9 cellular contexts compared by ENCODE assay signal in genomic region chr22:21623402-21623970, GRCh38. TPM values are rescaled to one million over a fixed set of nuclear protein-coding genes. Genes with fewer than 3 reads are reported as not detected.
DNase-seq lines count a peak whose midpoint lies in the region; ATAC-seq and TF ChIP-seq lines count a peak whose summit lies in the region.
"Had no signal": no experiment of that assay in that cellular context is flagged by ENCODE, and none has a peak within 500 bp of the region (broad histone marks: within the 10 kb centered on the region; RNA-seq: fewer than 3 reads in every experiment).

No MANE protein-coding gene starts in this region.

- H3K36me3 ChIP-seq in lower lobe of right lung: peaks cover 46% of the 10 kb centered on the region

- peaks cover 41% of the 10 kb centered on the region for H3K4me1 ChIP-seq in lower lobe of right lung

- peaks cover 7% of the 10 kb centered on the region for H3K36me3 Mint-ChIP-seq in activated naive CD4-positive, alpha-beta T cell treated with anti-CD3 and anti-CD28 coated beads, Interleukin-2, amount 50 U/mL, for 24 hours
- peaks cover 8 to 20% of the 10 kb centered on the region in 2 donors for H3K36me3 Mint-ChIP-seq in activated naive CD4-positive, alpha-beta T cell treated with anti-CD3 and anti-CD28 coated beads, Interleukin-2, amount 50 U/mL, for 72 hours

- DNase-seq in activated naive CD4-positive, alpha-beta T cell treated with anti-CD3 and anti-CD28 coated beads, Interleukin-2, amount 50 U/mL, for 72 hours (ENCODE audit: low spot score in 2 of 2): no peak
- DNase-seq in amygdala (lab: John Stamatoyannopoulos, UW): peak in 34 of 56 donors; percentile 9 to 68 (median 34)
- peak; percentile 45 for DNase-seq in medulla oblongata (ENCODE audit: extremely low spot score)
- DNase-seq in activated CD8-positive, alpha-beta memory T cell treated with anti-CD3 and anti-CD28 coated beads, Interleukin-2, amount 50 U/mL, for 48 hours: no peak
- DNase-seq in lower lobe of right lung: no peak
- DNase-seq: activated effector memory CD4-positive, alpha-beta T cell treated with Interleukin-2 at 50 U/mL for 16 hours had no signal

- H3K27me3 ChIP-seq in lower lobe of right lung (ENCODE audit: low read depth): no peaks in the 10 kb centered on the region

- H3K27ac ChIP-seq in temporal lobe (ENCODE audit: low read depth, low read length): peak overlapping the region; percentile 70
- no peak overlapping the region for H3K27ac ChIP-seq in lower lobe of right lung

- H3K27me3 Mint-ChIP-seq in activated naive CD4-positive, alpha-beta T cell treated with anti-CD3 and anti-CD28 coated beads, Interleukin-2, amount 50 U/mL, for 24 hours: no peaks in the 10 kb centered on the region

- no peaks in the 10 kb centered on the region for H3K9me3 Mint-ChIP-seq in activated naive CD4-positive, alpha-beta T cell treated with anti-CD3 and anti-CD28 coated beads, Interleukin-2, amount 50 U/mL, for 24 hours
- no peaks in the 10 kb centered on the region for H3K9me3 Mint-ChIP-seq in activated naive CD4-positive, alpha-beta T cell treated with anti-CD3 and anti-CD28 coated beads, Interleukin-2, amount 50 U/mL, for 72 hours

- H3K4me1 Mint-ChIP-seq in activated naive CD4-positive, alpha-beta T cell treated with anti-CD3 and anti-CD28 coated beads, Interleukin-2, amount 50 U/mL, for 24 hours: peaks cover 43% of the 10 kb centered on the region

- intact Hi-C loops in lower lobe of right lung (cut with DNase I): no loop called here

- H3K27ac Mint-ChIP-seq in activated naive CD4-positive, alpha-beta T cell treated with anti-CD3 and anti-CD28 coated beads, Interleukin-2, amount 50 U/mL, for 24 hours: peak overlapping the region; percentile 51
- peak overlapping the region in 1 of 2 donors; percentile 87 for H3K27ac Mint-ChIP-seq in activated naive CD4-positive, alpha-beta T cell treated with anti-CD3 and anti-CD28 coated beads, Interleukin-2, amount 50 U/mL, for 72 hours

- H3K4me3 ChIP-seq in lower lobe of right lung: no peak overlapping the region

- ATAC-seq in activated naive CD4-positive, alpha-beta T cell treated with anti-CD3 and anti-CD28 coated beads, Interleukin-2, amount 50 U/mL, for 72 hours: no peak
- no peak for ATAC-seq in lower lobe of right lung
- ATAC-seq in HG02884 (IDR thresholded peaks at IDR 0.05; ENCODE audit: unreplicated experiment): no peak

- no peak for TF ChIP-seq CTCF in lower lobe of right lung (IDR thresholded peaks at IDR 0.05)

- H3K9me3 ChIP-seq in lower lobe of right lung: no peaks in the 10 kb centered on the region

- no peak overlapping the region for H3K4me3 Mint-ChIP-seq in activated naive CD4-positive, alpha-beta T cell treated with anti-CD3 and anti-CD28 coated beads, Interleukin-2, amount 50 U/mL, for 24 hours

RNA-seq across cellular contexts. Expression of gene YDJC, which starts 6.3 kb away (rescaled TPM):
- total RNA-seq in activated naive CD4-positive, alpha-beta T cell treated with anti-CD3 and anti-CD28 coated beads, Interleukin-2, amount 50 U/mL, for 72 hours: 10 to 100 TPM; 26.9 to 47.9 TPM
- 3.9 TPM for total RNA-seq in temporal lobe
- total RNA-seq in lower lobe of right lung: 13.1 TPM

RNA-seq across cellular contexts. Expression of gene CCDC116, which starts 9.1 kb away (rescaled TPM):
- total RNA-seq in activated naive CD4-positive, alpha-beta T cell treated with anti-CD3 and anti-CD28 coated beads, Interleukin-2, amount 50 U/mL, for 72 hours: under 1 TPM in 1 of 2 donors, not detected in 1; 0.54 TPM
- total RNA-seq in temporal lobe: not detected
- total RNA-seq in lower lobe of right lung: 0.41 TPM

RNA-seq across cellular contexts. Expression of gene SDF2L1, which starts 18.6 kb away (rescaled TPM):
- 10 to 100 TPM; 25.3 to 27.8 TPM for total RNA-seq in activated naive CD4-positive, alpha-beta T cell treated with anti-CD3 and anti-CD28 coated beads, Interleukin-2, amount 50 U/mL, for 72 hours
- total RNA-seq in temporal lobe (3.7 TPM), lower lobe of right lung (36.1 TPM)

RNA-seq across cellular contexts. Expression of gene PPIL2, which starts 42.3 kb away (rescaled TPM):
- total RNA-seq in activated naive CD4-positive, alpha-beta T cell treated with anti-CD3 and anti-CD28 coated beads, Interleukin-2, amount 50 U/mL, for 72 hours: 10 to 100 TPM; 33.9 to 50.5 TPM
- total RNA-seq in temporal lobe (21.1 TPM), lower lobe of right lung (38.1 TPM)

RNA-seq across cellular contexts. Expression of gene UBE2L3, which starts 56.0 kb away (rescaled TPM):
- 10 to 100 TPM; 46.1 to 62.5 TPM for total RNA-seq in activated naive CD4-positive, alpha-beta T cell treated with anti-CD3 and anti-CD28 coated beads, Interleukin-2, amount 50 U/mL, for 72 hours
- total RNA-seq in temporal lobe: 25.3 TPM
- 47.9 TPM for total RNA-seq in lower lobe of right lung

Comparison
In these comparisons a context has a peak if more than half of its experiments do, and no peak if none do; other contexts are left out.
1. DNase-seq: peak in amygdala (34 of 56) and medulla oblongata (single experiment); none in activated naive CD4-positive, alpha-beta T cell treated with anti-CD3 and anti-CD28 coated beads, Interleukin-2, amount 50 U/mL, for 72 hours (0 of 2), activated CD8-positive, alpha-beta memory T cell treated with anti-CD3 and anti-CD28 coated beads, Interleukin-2, amount 50 U/mL, for 48 hours (single experiment) and lower lobe of right lung (single experiment).